In genomic region chr13:98488736-98489135, GRCh38 we compare ENCODE assay signal across 15 cellular contexts.
DNase-seq lines count a peak whose midpoint lies in the region; ATAC-seq and TF ChIP-seq lines count a peak whose summit lies in the region.
"Had no signal": no experiment of that assay in that cellular context is flagged by ENCODE, and none has a peak within 500 bp of the region (broad histone marks: within the 10 kb centered on the region; RNA-seq: fewer than 3 reads in every experiment).

No MANE protein-coding gene starts in this region.

- no peak overlapping the region for H2AFZ ChIP-seq in SU-DHL-6 (ENCODE audit: low read depth, low read length, severe bottlenecking)

- no peaks in the 10 kb centered on the region for H3K27me3 ChIP-seq in SU-DHL-6 (ENCODE audit: low read length)
- H3K27me3 ChIP-seq: cardiac muscle cell, gastroesophageal sphincter had no signal

- no peak overlapping the region for H3K4me3 Mint-ChIP-seq in type B pancreatic cell

- H3F3A ChIP-seq in SU-DHL-6 (ENCODE audit: insufficient read depth) = 0 out of 2 replicates have a peak, but pooled peaks cover 6% of the 10 kb centered on the region

- no peaks in the 10 kb centered on the region for H3K9me3 ChIP-seq in SU-DHL-6 (ENCODE audit: insufficient read depth, low read length)
- H3K9me3 ChIP-seq: gastroesophageal sphincter, mucosa of descending colon had no signal

- H3K4me3 ChIP-seq in SU-DHL-6 (ENCODE audit: insufficient read depth, low read length, poor library complexity, severe bottlenecking) = no peak overlapping the region
- H3K4me3 ChIP-seq: cardiac muscle cell, gastroesophageal sphincter, mucosa of descending colon had no signal

- H4K20me1 ChIP-seq in SU-DHL-6 (ENCODE audit: low read depth, low read length) = peaks cover 69% of the 10 kb centered on the region

- no peaks in the 10 kb centered on the region for H3K9me2 ChIP-seq in SU-DHL-6 (replicated peaks; ENCODE audit: insufficient read depth, low read length)

- peak overlapping the region; percentile 32 for H3K4me2 ChIP-seq in SU-DHL-6 (ENCODE audit: low read depth, low read length, poor library complexity, severe bottlenecking)

- H3K9ac ChIP-seq in SU-DHL-6 (ENCODE audit: low read length) = no peak overlapping the region

- no peak for ATAC-seq in activated naive CD4-positive, alpha-beta T cell treated with anti-CD3 and anti-CD28 coated beads, Interleukin-2, amount 50 U/mL, for 72 hours
- peak; percentile 67 for ATAC-seq in HG02943 (IDR thresholded peaks at IDR 0.05; ENCODE audit: low read depth, unreplicated experiment)
- ATAC-seq: gastroesophageal sphincter, mucosa of descending colon had no signal

- H3K36me3 Mint-ChIP-seq in activated naive CD4-positive, alpha-beta T cell treated with anti-CD3 and anti-CD28 coated beads, Interleukin-2, amount 50 U/mL, for 72 hours = no peaks in the 10 kb centered on the region
- H3K36me3 Mint-ChIP-seq in type B pancreatic cell = peaks cover 17% of the 10 kb centered on the region

- no peaks in the 10 kb centered on the region for H3K36me3 ChIP-seq in SU-DHL-6 (ENCODE audit: low read length)
- H3K36me3 ChIP-seq: cardiac muscle cell, gastroesophageal sphincter had no signal

- DNase-seq in activated naive CD4-positive, alpha-beta T cell treated with anti-CD3 and anti-CD28 coated beads, Interleukin-2, amount 50 U/mL, for 72 hours (ENCODE audit: low spot score in 2 of 2) = no peak
- no peak for DNase-seq in activated naive CD4-positive, alpha-beta T cell treated with Interleukin-2 at 50 U/mL for 16 hours
- DNase-seq in type B pancreatic cell (ENCODE audit: extremely low spot score, unreplicated experiment) (no peak), NCI-H1092 (lab: John Stamatoyannopoulos, UW) (no peak), mucosa of gallbladder (ENCODE audit: low spot score) (no peak), globus pallidus (ENCODE audit: low spot score) (no peak)
- DNase-seq: ACHN; mucosa of descending colon; NCI-H1105 treated with DMSO at 0.1 percent for 48 hours; SIG-M5; stimulated activated CD4-positive, alpha-beta T cell treated with anti-CD3 and anti-CD28 coated beads, Interleukin-4, amount 100 ng/mL, for 24 hours had no signal

- peaks cover 84% of the 10 kb centered on the region for H3K4me1 Mint-ChIP-seq in type B pancreatic cell (ENCODE audit: unreplicated experiment)

- peaks cover 19% of the 10 kb centered on the region for H3K79me2 ChIP-seq in SU-DHL-6 (ENCODE audit: insufficient read depth, low read length)

- no peak overlapping the region for H3K27ac ChIP-seq in SU-DHL-6 (ENCODE audit: low read depth, low read length)

- no peak for TF ChIP-seq CTCF in SU-DHL-6 (IDR thresholded peaks at IDR 0.05; ENCODE audit: insufficient read depth, low read length, poor library complexity, severe bottlenecking)
- TF ChIP-seq CTCF in type B pancreatic cell (conservative IDR thresholded peaks at IDR 0.05) = no peak

- H3K27me3 Mint-ChIP-seq in type B pancreatic cell = no peaks in the 10 kb centered on the region

- no peaks in the 10 kb centered on the region for H3K9me3 Mint-ChIP-seq in activated naive CD4-positive, alpha-beta T cell treated with anti-CD3 and anti-CD28 coated beads, Interleukin-2, amount 50 U/mL, for 72 hours
- no peaks in the 10 kb centered on the region for H3K9me3 Mint-ChIP-seq in type B pancreatic cell

- peak overlapping the region; percentile 35 to 81 for H3K27ac Mint-ChIP-seq in activated naive CD4-positive, alpha-beta T cell treated with anti-CD3 and anti-CD28 coated beads, Interleukin-2, amount 50 U/mL, for 72 hours
- H3K27ac Mint-ChIP-seq in type B pancreatic cell = peak overlapping the region; percentile 60
